Comparison of ENCODE assay signal across 19 cellular contexts in genomic region chr2:200751786-200752185, GRCh38.
"Had no signal": no experiment of that assay in that cellular context is flagged by ENCODE, and none has a peak within 500 bp of the region (broad histone marks: within the 10 kb centered on the region; RNA-seq: fewer than 3 reads in every experiment).

No MANE protein-coding gene starts in this region.

- H3K27ac ChIP-seq: gastroesophageal sphincter, suprapubic skin, vagina had no signal

- H3K9me3 Mint-ChIP-seq: activated CD4-positive, alpha-beta T cell treated with anti-CD3 and anti-CD28 coated beads, Interleukin-2, amount 10 ng/mL, durations not matched to agents 24 days and 14 days; activated CD8-positive, alpha-beta T cell treated with anti-CD3 and anti-CD28 coated beads for 36 hours; activated naive CD8-positive, alpha-beta T cell treated with anti-CD3 and anti-CD28 coated beads for 36 hours; activated T-helper 17 cell treated with anti-CD3 and anti-CD28 coated beads, Interleukin-2, amount 50 U/mL, for 72 hours; endodermal cell; stimulated activated naive CD8-positive, alpha-beta T cell treated with anti-CD3 and anti-CD28 coated beads, Interleukin-15, Interleukin-2, amounts not matched to agents 100 ng/mL and 50 ng/mL, for 24 hours had no signal

- H3K27me3 Mint-ChIP-seq: activated naive CD8-positive, alpha-beta T cell treated with anti-CD3 and anti-CD28 coated beads for 36 hours had no signal

- ATAC-seq: activated CD8-positive, alpha-beta T cell treated with anti-CD3 and anti-CD28 coated beads for 36 hours; activated T-helper 17 cell treated with anti-CD3 and anti-CD28 coated beads, Interleukin-2, amount 50 U/mL, for 72 hours; gastroesophageal sphincter had no signal

- H3K27me3 ChIP-seq: suprapubic skin, vagina had no signal

- H3K4me1 ChIP-seq: gastroesophageal sphincter, suprapubic skin, vagina had no signal

- H3K27ac Mint-ChIP-seq: activated CD4-positive, alpha-beta T cell treated with anti-CD3 and anti-CD28 coated beads, Interleukin-2, amount 10 ng/mL, durations not matched to agents 24 days and 14 days; activated CD8-positive, alpha-beta T cell treated with anti-CD3 and anti-CD28 coated beads for 36 hours; activated naive CD8-positive, alpha-beta T cell treated with anti-CD3 and anti-CD28 coated beads for 36 hours; activated T-helper 17 cell treated with anti-CD3 and anti-CD28 coated beads, Interleukin-2, amount 50 U/mL, for 72 hours; endodermal cell; stimulated activated naive CD8-positive, alpha-beta T cell treated with anti-CD3 and anti-CD28 coated beads, Interleukin-15, Interleukin-2, amounts not matched to agents 100 ng/mL and 50 ng/mL, for 24 hours had no signal

- FAIRE-seq: colon had no signal

- H3K9me3 ChIP-seq: gastroesophageal sphincter, suprapubic skin, vagina had no signal

- H3K36me3 Mint-ChIP-seq: activated naive CD8-positive, alpha-beta T cell treated with anti-CD3 and anti-CD28 coated beads for 36 hours had no signal

- H3K36me3 ChIP-seq: gastroesophageal sphincter, suprapubic skin, vagina had no signal

- H3K4me1 Mint-ChIP-seq: activated CD4-positive, alpha-beta T cell treated with anti-CD3 and anti-CD28 coated beads, Interleukin-2, amount 10 ng/mL, durations not matched to agents 24 days and 14 days; activated naive CD8-positive, alpha-beta T cell treated with anti-CD3 and anti-CD28 coated beads for 36 hours; activated T-helper 17 cell treated with anti-CD3 and anti-CD28 coated beads, Interleukin-2, amount 50 U/mL, for 72 hours had no signal

- DNase-seq: activated CD4-positive, alpha-beta T cell treated with anti-CD3 and anti-CD28 coated beads, Interleukin-2, amount 10 ng/mL, durations not matched to agents 24 days and 14 days; activated CD4-positive, CD25-positive, alpha-beta regulatory T cell; activated CD8-positive, alpha-beta T cell treated with anti-CD3 and anti-CD28 coated beads for 36 hours; activated naive CD4-positive, alpha-beta T cell; activated naive CD8-positive, alpha-beta T cell treated with anti-CD3 and anti-CD28 coated beads for 36 hours; activated T-cell treated with anti-CD3 and anti-CD28 coated beads, Interleukin-2, amount 50 U/mL, for 1 hour; amygdala; central memory CD4-positive, alpha-beta T cell; endodermal cell; stimulated activated CD4-positive, alpha-beta T cell treated with anti-CD3 and anti-CD28 coated beads, Interleukin-12 subunit alpha, Interleukin-12 subunit beta, amount 100 ng/mL, for 4 hours; stimulated activated CD4-positive, alpha-beta T cell treated with anti-CD3 and anti-CD28 coated beads, Interleukin-2, amount 100 ng/mL, for 24 hours; T-helper 1 cell; T-helper 9 cell had no signal

- H3K4me3 ChIP-seq: gastroesophageal sphincter, suprapubic skin, vagina had no signal

- H3K4me3 Mint-ChIP-seq: activated CD4-positive, alpha-beta T cell treated with anti-CD3 and anti-CD28 coated beads, Interleukin-2, amount 10 ng/mL, durations not matched to agents 24 days and 14 days; activated CD8-positive, alpha-beta T cell treated with anti-CD3 and anti-CD28 coated beads for 36 hours; activated naive CD8-positive, alpha-beta T cell treated with anti-CD3 and anti-CD28 coated beads for 36 hours; activated T-helper 17 cell treated with anti-CD3 and anti-CD28 coated beads, Interleukin-2, amount 50 U/mL, for 72 hours; endodermal cell; stimulated activated naive CD8-positive, alpha-beta T cell treated with anti-CD3 and anti-CD28 coated beads, Interleukin-15, Interleukin-2, amounts not matched to agents 100 ng/mL and 50 ng/mL, for 24 hours had no signal
